Comparison of ENCODE assay signal across 22 cellular contexts in genomic region chr3:170247875-170248274, GRCh38. TPM values are rescaled to one million over a fixed set of nuclear protein-coding genes. Genes with fewer than 3 reads are reported as not detected.
A peak's percentile ranks its signal among the peaks of the same experiment; 100 is the strongest.
DNase-seq lines count a peak whose midpoint lies in the region; ATAC-seq and TF ChIP-seq lines count a peak whose summit lies in the region.
"Had no signal": no experiment of that assay in that cellular context is flagged by ENCODE, and none has a peak within 500 bp of the region (broad histone marks: within the 10 kb centered on the region; RNA-seq: fewer than 3 reads in every experiment).

No MANE protein-coding gene starts in this region.

- H2AK5ac ChIP-seq in H9 (ENCODE audit: insufficient read length, low read length), result no peak overlapping the region

- intact Hi-C loops in activated CD4-positive, alpha-beta T cell treated with anti-CD3 and anti-CD28 coated beads, Interleukin-2, amount 10 ng/mL, durations not matched to agents 24 days and 14 days (cut with micrococcal nuclease), result no loop called here
- intact Hi-C loops in activated T-helper 1 cell treated with anti-CD3 and anti-CD28 coated beads, Interleukin-12 subunit alpha, Interleukin-12 subunit beta, Interleukin-2, Interleukin-4 antibody, amounts not matched to agents 30 ng/mL and 10 ng/mL and 1 ng/mL, durations not matched to agents 14 hours and 24 hours and 36 hours (cut with micrococcal nuclease), result no loop called here
- intact Hi-C loops in esophagus squamous epithelium (cut with DNase I), result no loop called here

- H3K4ac ChIP-seq in H9 (ENCODE audit: low read depth, low read length), result no peak overlapping the region

- no peaks in the 10 kb centered on the region for H3K79me1 ChIP-seq in H9 (ENCODE audit: insufficient read depth, low read depth, low read length, poor library complexity, severe bottlenecking)

- no peak overlapping the region for H2BK120ac ChIP-seq in H9 (ENCODE audit: low read depth, low read length, poor library complexity, severe bottlenecking)

- no peak overlapping the region for H2BK5ac ChIP-seq in H9 (ENCODE audit: insufficient read length, low read length)

- H3K27me3 Mint-ChIP-seq in activated CD4-positive, alpha-beta T cell treated with anti-CD3 and anti-CD28 coated beads, Interleukin-2, amount 10 ng/mL, durations not matched to agents 24 days and 14 days, result no peaks in the 10 kb centered on the region
- H3K27me3 Mint-ChIP-seq in H9 (ENCODE audit: low read depth), result no peaks in the 10 kb centered on the region
- no peaks in the 10 kb centered on the region for H3K27me3 Mint-ChIP-seq in activated T-helper 1 cell treated with anti-CD3 and anti-CD28 coated beads, Interleukin-12 subunit alpha, Interleukin-12 subunit beta, Interleukin-2, Interleukin-4 antibody, amounts not matched to agents 30 ng/mL and 10 ng/mL and 1 ng/mL, durations not matched to agents 14 hours and 24 hours and 36 hours (ENCODE audit: insufficient read depth)
- H3K27me3 Mint-ChIP-seq: activated naive CD8-positive, alpha-beta T cell had no signal

- H3K36me3 ChIP-seq in esophagus squamous epithelium, result peaks cover 0 to 24% (median 0%) of the 10 kb centered on the region in 3 donors

- no peak overlapping the region for H3K27ac ChIP-seq in H9 (ENCODE audit: insufficient read length, low read depth, low read length)
- H3K27ac ChIP-seq in esophagus squamous epithelium, result peak overlapping the region in 1 of 4 donors; percentile 18
- H3K27ac ChIP-seq: body of pancreas, gastroesophageal sphincter, parathyroid adenoma, tibial artery had no signal

- H3K9me3 Mint-ChIP-seq in activated CD4-positive, alpha-beta T cell treated with anti-CD3 and anti-CD28 coated beads, Interleukin-2, amount 10 ng/mL, durations not matched to agents 24 days and 14 days, result peaks cover 2% of the 10 kb centered on the region
- no peaks in the 10 kb centered on the region; a peak in 1 of 5 replicates for H3K9me3 Mint-ChIP-seq in H9
- H3K9me3 Mint-ChIP-seq in activated T-helper 1 cell treated with anti-CD3 and anti-CD28 coated beads, Interleukin-12 subunit alpha, Interleukin-12 subunit beta, Interleukin-2, Interleukin-4 antibody, amounts not matched to agents 30 ng/mL and 10 ng/mL and 1 ng/mL, durations not matched to agents 14 hours and 24 hours and 36 hours, result peaks cover 2% of the 10 kb centered on the region

- no peaks in the 10 kb centered on the region; the same call in 1 of the 2 replicates for H3K4me1 ChIP-seq in H9 (ENCODE audit: insufficient read depth, low read length)
- H3K4me1 ChIP-seq in esophagus squamous epithelium, result peaks cover 0 to 14% (median 0%) of the 10 kb centered on the region in 3 donors
- H3K4me1 ChIP-seq: body of pancreas, gastroesophageal sphincter, tibial artery had no signal

- ATAC-seq in HG03460 (IDR thresholded peaks at IDR 0.05; ENCODE audit: unreplicated experiment) (peak; percentile 16), HG03135 (IDR thresholded peaks at IDR 0.05; ENCODE audit: unreplicated experiment) (no peak)
- ATAC-seq: body of pancreas, gastroesophageal sphincter, left lobe of liver, PC-3 had no signal

- no peak overlapping the region for H2BK12ac ChIP-seq in H9 (ENCODE audit: insufficient read length, low read depth, low read length)

- peaks cover 18% of the 10 kb centered on the region for H3K36me3 Mint-ChIP-seq in activated CD4-positive, alpha-beta T cell treated with anti-CD3 and anti-CD28 coated beads, Interleukin-2, amount 10 ng/mL, durations not matched to agents 24 days and 14 days (ENCODE audit: low read depth)
- peaks cover 27 to 52% (median 38%) of the 10 kb centered on the region in 3 experiments for H3K36me3 Mint-ChIP-seq in H9 (ENCODE audit: insufficient read depth in 1 of 3, low read depth in 3 of 3)
- peaks cover 5% of the 10 kb centered on the region for H3K36me3 Mint-ChIP-seq in activated T-helper 1 cell treated with anti-CD3 and anti-CD28 coated beads, Interleukin-12 subunit alpha, Interleukin-12 subunit beta, Interleukin-2, Interleukin-4 antibody, amounts not matched to agents 30 ng/mL and 10 ng/mL and 1 ng/mL, durations not matched to agents 14 hours and 24 hours and 36 hours (ENCODE audit: low read depth)

- H3K79me2 ChIP-seq in H9 (ENCODE audit: insufficient read depth, low read length), result peaks cover 2% of the 10 kb centered on the region; the same call in 1 of the 2 replicates
- H3K79me2 ChIP-seq: parathyroid adenoma had no signal

- H3K4me1 Mint-ChIP-seq in activated CD4-positive, alpha-beta T cell treated with anti-CD3 and anti-CD28 coated beads, Interleukin-2, amount 10 ng/mL, durations not matched to agents 24 days and 14 days, result peaks cover 9% of the 10 kb centered on the region
- peaks cover 0 to 10% of the 10 kb centered on the region in 2 experiments; a peak in 1 of 4 replicates for H3K4me1 Mint-ChIP-seq in H9
- H3K4me1 Mint-ChIP-seq in activated T-helper 1 cell treated with anti-CD3 and anti-CD28 coated beads, Interleukin-12 subunit alpha, Interleukin-12 subunit beta, Interleukin-2, Interleukin-4 antibody, amounts not matched to agents 30 ng/mL and 10 ng/mL and 1 ng/mL, durations not matched to agents 14 hours and 24 hours and 36 hours (ENCODE audit: low read depth), result peaks cover 7% of the 10 kb centered on the region

- no peak overlapping the region for H4K5ac ChIP-seq in H9 (ENCODE audit: insufficient read length, low read depth, low read length)

- H3K27ac Mint-ChIP-seq in activated CD4-positive, alpha-beta T cell treated with anti-CD3 and anti-CD28 coated beads, Interleukin-2, amount 10 ng/mL, durations not matched to agents 24 days and 14 days, result peak overlapping the region; percentile 41
- peak overlapping the region in 2 of 3 experiments; percentile 44 to 45; a peak in 2 of 7 replicates for H3K27ac Mint-ChIP-seq in H9
- H3K27ac Mint-ChIP-seq in activated T-helper 1 cell treated with anti-CD3 and anti-CD28 coated beads, Interleukin-12 subunit alpha, Interleukin-12 subunit beta, Interleukin-2, Interleukin-4 antibody, amounts not matched to agents 30 ng/mL and 10 ng/mL and 1 ng/mL, durations not matched to agents 14 hours and 24 hours and 36 hours, result no peak overlapping the region
- H3K27ac Mint-ChIP-seq: activated naive CD8-positive, alpha-beta T cell had no signal

- H4K8ac ChIP-seq in H9 (replicated peaks; ENCODE audit: insufficient read length, low read depth, low read length), result no peak overlapping the region

- TF ChIP-seq POLR2A in esophagus squamous epithelium (IDR thresholded peaks at IDR 0.05), result no peak

- H3K14ac ChIP-seq in H9 (ENCODE audit: insufficient read depth, low read length), result no peak overlapping the region

- no peak for TF ChIP-seq CTCF in H9 (conservative IDR thresholded peaks at IDR 0.05)
- no peak for TF ChIP-seq CTCF in esophagus squamous epithelium (IDR thresholded peaks at IDR 0.05)

- H3K4me2 ChIP-seq in H9 (ENCODE audit: insufficient read depth, insufficient read length, low read length), result no peak overlapping the region

- no peak overlapping the region for H2BK15ac ChIP-seq in H9 (ENCODE audit: low read depth, low read length)

- no peak overlapping the region for H3K9ac ChIP-seq in H9 (ENCODE audit: extremely low read depth, insufficient read length, low read length)
- H3K9ac ChIP-seq: parathyroid adenoma had no signal

- H3K4me3 Mint-ChIP-seq in activated CD4-positive, alpha-beta T cell treated with anti-CD3 and anti-CD28 coated beads, Interleukin-2, amount 10 ng/mL, durations not matched to agents 24 days and 14 days, result no peak overlapping the region
- H3K4me3 Mint-ChIP-seq in H9, result no peak overlapping the region
- H3K4me3 Mint-ChIP-seq in activated T-helper 1 cell treated with anti-CD3 and anti-CD28 coated beads, Interleukin-12 subunit alpha, Interleukin-12 subunit beta, Interleukin-2, Interleukin-4 antibody, amounts not matched to agents 30 ng/mL and 10 ng/mL and 1 ng/mL, durations not matched to agents 14 hours and 24 hours and 36 hours, result no peak overlapping the region
- H3K4me3 Mint-ChIP-seq: activated naive CD8-positive, alpha-beta T cell had no signal

- no peak for DNase-seq in activated CD4-positive, alpha-beta T cell treated with anti-CD3 and anti-CD28 coated beads, Interleukin-2, amount 10 ng/mL, durations not matched to agents 24 days and 14 days
- DNase-seq in activated CD4-positive, alpha-beta T cell treated with anti-CD3 and anti-CD28 coated beads for 1 hour, result no peak
- no peak for DNase-seq in H9
- no peak for DNase-seq in ureter (ENCODE audit: low spot score)
- no peak for DNase-seq in activated T-helper 1 cell treated with anti-CD3 and anti-CD28 coated beads, Interleukin-12 subunit alpha, Interleukin-12 subunit beta, Interleukin-2, Interleukin-4 antibody, amounts not matched to agents 30 ng/mL and 10 ng/mL and 1 ng/mL, durations not matched to agents 14 hours and 24 hours and 36 hours (ENCODE audit: low spot score)
- no peak for DNase-seq in esophagus squamous epithelium (lab: John Stamatoyannopoulos, UW)
- DNase-seq: activated CD4-positive, alpha-beta T cell treated with anti-CD3 and anti-CD28 coated beads for 4 hours; body of pancreas; C1 segment of cervical spinal cord; cortex of kidney; MV-4-11; NCI-H2029 treated with DMSO at 0.1 percent for 48 hours; NCI-H524 treated with DMSO at 0.1 percent for 48 hours; PC-3; T-helper 9 cell; tibial artery had no signal

- no peaks in the 10 kb centered on the region for H3K27me3 ChIP-seq in H9 (ENCODE audit: insufficient read depth, low read length)
- H3K27me3 ChIP-seq in esophagus squamous epithelium, result no peaks in the 10 kb centered on the region
- H3K27me3 ChIP-seq: body of pancreas, gastroesophageal sphincter, tibial artery had no signal

- H3K56ac ChIP-seq in H9 (ENCODE audit: insufficient read length, low read depth, low read length), result no peak overlapping the region

- H3K23ac ChIP-seq in H9 (ENCODE audit: insufficient read length, low read depth, low read length), result no peak overlapping the region

- H3K9me3 ChIP-seq in H9 (ENCODE audit: control insufficient read depth, low read depth, low read length), result no peaks in the 10 kb centered on the region
- H3K9me3 ChIP-seq in esophagus squamous epithelium, result no peaks in the 10 kb centered on the region
- H3K9me3 ChIP-seq: body of pancreas, gastroesophageal sphincter, tibial artery had no signal

- no peaks in the 10 kb centered on the region for H4K20me1 ChIP-seq in H9 (ENCODE audit: control insufficient read depth, insufficient read depth, insufficient read length)

- H3K4me3 ChIP-seq in esophagus squamous epithelium, result no peak overlapping the region
- H3K4me3 ChIP-seq: body of pancreas, gastroesophageal sphincter, tibial artery had no signal

- H4K91ac ChIP-seq in H9 (ENCODE audit: insufficient read length, low read depth, low read length), result no peak overlapping the region

- H3K23me2 ChIP-seq in H9 (ENCODE audit: insufficient read length, low read depth, low read length, poor library complexity, severe bottlenecking), result no peaks in the 10 kb centered on the region

- no peak overlapping the region for H3K18ac ChIP-seq in H9 (ENCODE audit: insufficient read length, low read depth, low read length)

- H2BK20ac ChIP-seq in H9 (ENCODE audit: low read depth, low read length, poor library complexity, severe bottlenecking), result no peak overlapping the region

- H3T11ph ChIP-seq in H9 (ENCODE audit: low read length), result no peak overlapping the region

- no peak overlapping the region for H2AFZ ChIP-seq in H9 (ENCODE audit: low read length)
- H2AFZ ChIP-seq: parathyroid adenoma had no signal

- WGBS in H9 (ENCODE audit: extremely low coverage, insufficient read length, low lambda C conversion rate), result no CpG with 5 or more reads among the region's 1 CpG
- WGBS in esophagus squamous epithelium, 2 donors, result 75 to 89% methylated on average over 1 of the region's 1 CpG

RNA-seq across cellular contexts. Expression of gene PRKCI, which starts 25.7 kb away (rescaled TPM):
- total RNA-seq in activated CD4-positive, alpha-beta T cell treated with anti-CD3 and anti-CD28 coated beads, Interleukin-2, amount 10 ng/mL, durations not matched to agents 24 days and 14 days, result 19.7 and 32.3 TPM in 2 replicates
- total RNA-seq in H9 (2021), result 57.7 and 71.1 TPM in 2 replicates
- 65.5 TPM for total RNA-seq in ureter
- total RNA-seq in activated T-helper 1 cell treated with anti-CD3 and anti-CD28 coated beads, Interleukin-12 subunit alpha, Interleukin-12 subunit beta, Interleukin-2, Interleukin-4 antibody, amounts not matched to agents 30 ng/mL and 10 ng/mL and 1 ng/mL, durations not matched to agents 14 hours and 24 hours and 36 hours, result 23.0 and 24.2 TPM in 2 replicates
- 10 to 100 TPM; 27.7 to 41.1 (median 35.3) TPM for total RNA-seq in esophagus squamous epithelium
